ENCODE assay signal across 2 cellular contexts in genomic region chr5:1732955-1733354, GRCh38.
TF ChIP-seq lines count a peak whose summit lies in the region.

No MANE protein-coding gene starts in this region.

TF ChIP-seq in SK-N-SH, 30 proteins besides CTCF, POLR2A, EP300 and RAD21 (continued from another document):
- TF ChIP-seq REST (IDR thresholded peaks at IDR 0.05; ENCODE audit: low read depth, low read length) (no peak), NFIC (IDR thresholded peaks at IDR 0.05; ENCODE audit: borderline replicate concordance) (no peak), ELF1 (IDR thresholded peaks at IDR 0.05) (no peak), PBX3 (IDR thresholded peaks at IDR 0.05) (no peak), MXI1 (IDR thresholded peaks at IDR 0.05; ENCODE audit: low read depth, low read length) (no peak), EZH2phosphoT487 (IDR thresholded peaks at IDR 0.05; ENCODE audit: borderline replicate concordance, low read depth) (no peak), RFX5 (IDR thresholded peaks at IDR 0.05; ENCODE audit: low read length) (no peak), SIN3A (IDR thresholded peaks at IDR 0.05; ENCODE audit: borderline replicate concordance, low read depth, low read length) (no peak), GABPA (IDR thresholded peaks at IDR 0.05; ENCODE audit: low read depth) (no peak)

TF ChIP-seq in SK-N-SH treated with all-trans-retinoic acid at 6 μM for 48 hours, 23 proteins besides CTCF, POLR2A, EP300 and RAD21 (continued from another document):
- TF ChIP-seq PATZ1 (CRISPR knock-in tag; IDR thresholded peaks at IDR 0.05; ENCODE audit: borderline replicate concordance) (no peak), ISL1 (CRISPR knock-in tag; IDR thresholded peaks at IDR 0.05) (no peak), SNAI2 (CRISPR knock-in tag; IDR thresholded peaks at IDR 0.05) (no peak), ARNTL (CRISPR knock-in tag; IDR thresholded peaks at IDR 0.05; ENCODE audit: borderline replicate concordance, low read depth) (no peak), ZFP30 (CRISPR knock-in tag; IDR thresholded peaks at IDR 0.05) (no peak), CREB5 (CRISPR knock-in tag; IDR thresholded peaks at IDR 0.05; ENCODE audit: low read depth) (no peak), RARB (CRISPR knock-in tag; IDR thresholded peaks at IDR 0.05) (no peak), CSDC2 (CRISPR knock-in tag; IDR thresholded peaks at IDR 0.05) (no peak), POU6F1 (CRISPR knock-in tag; IDR thresholded peaks at IDR 0.05; ENCODE audit: borderline replicate concordance, low read depth) (no peak), GLIS3 (CRISPR knock-in tag; IDR thresholded peaks at IDR 0.05) (no peak), TSHZ2 (CRISPR knock-in tag; IDR thresholded peaks at IDR 0.05) (no peak)
